ENCODE assay signal across 7 cellular contexts in the genomic region with DNA sequence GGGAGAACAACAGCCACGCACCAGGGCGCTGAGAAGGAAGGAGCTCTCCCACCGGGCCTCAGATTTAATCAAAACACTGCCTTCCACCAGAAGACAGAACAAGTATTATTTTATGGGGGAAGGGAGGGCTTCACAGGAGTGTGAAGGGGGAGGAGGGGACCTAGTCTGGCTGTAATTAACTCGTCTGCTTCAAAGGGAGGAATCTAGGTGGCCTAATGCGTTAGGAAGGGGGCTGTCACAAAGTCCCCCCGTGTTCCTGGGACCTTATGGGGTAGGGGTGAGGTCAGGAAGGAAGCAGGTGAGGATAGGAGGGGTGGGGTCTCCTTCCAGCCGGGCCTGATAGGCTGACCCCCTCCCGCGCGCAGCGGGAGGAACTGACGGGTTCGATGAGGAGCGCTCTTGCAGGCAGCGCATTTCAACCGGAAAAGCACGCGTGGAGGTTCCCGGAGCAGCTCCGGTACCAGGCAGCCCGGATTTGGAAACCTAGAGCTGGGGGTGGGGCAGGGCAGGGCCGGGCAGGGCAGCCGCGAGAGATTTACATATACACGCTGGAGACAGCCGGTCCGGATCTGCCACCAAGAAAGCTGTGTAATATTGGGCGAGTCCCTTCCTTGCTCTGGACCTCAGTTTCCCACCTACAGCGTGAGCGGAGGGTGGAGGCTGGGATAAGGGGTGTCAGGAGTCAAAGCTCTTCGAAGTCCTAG. TPM values are rescaled to one million over a fixed set of nuclear protein-coding genes. Genes with fewer than 3 reads are reported as not detected.
A peak's percentile ranks its signal among the peaks of the same experiment; 100 is the strongest.
DNase-seq lines count a peak whose midpoint lies in the region; ATAC-seq and TF ChIP-seq lines count a peak whose summit lies in the region.

No MANE protein-coding gene starts in this region.

- H3K27ac Mint-ChIP-seq in effector memory CD8-positive, alpha-beta T cell: no peak overlapping the region
- H3K27ac Mint-ChIP-seq in mesothelial cell of epicardium: peak overlapping the region; percentile 96

- H3K9me3 Mint-ChIP-seq in effector memory CD8-positive, alpha-beta T cell: no peaks in the 10 kb centered on the region
- H3K9me3 Mint-ChIP-seq in mesothelial cell of epicardium: no peaks in the 10 kb centered on the region

- H3K27me3 Mint-ChIP-seq in effector memory CD8-positive, alpha-beta T cell: peaks cover 20 to 32% of the 10 kb centered on the region in 2 donors
- H3K27me3 Mint-ChIP-seq in mesothelial cell of epicardium (ENCODE audit: low read depth): no peaks in the 10 kb centered on the region

- H3K27ac ChIP-seq in thoracic aorta: peak overlapping the region; percentile 88 to 92

- DNase-seq in HFF-Myc (ENCODE audit: extremely low read depth, low read depth): no peak
- peak; percentile 46 for DNase-seq in UCSD-AML1 (lab: John Stamatoyannopoulos, UW; ENCODE audit: unreplicated experiment)
- no peak for DNase-seq in effector memory CD8-positive, alpha-beta T cell
- no peak for DNase-seq in mesothelial cell of epicardium (ENCODE audit: low spot score in 2 of 2, unreplicated experiment in 2 of 2)
- DNase-seq in thoracic aorta (ENCODE audit: low spot score): peak; percentile 27
- DNase-seq in AG08396 (ENCODE audit: low spot score): no peak
- DNase-seq in foreskin melanocyte: no peak

- peak overlapping the region; percentile 85 to 90 for H3K4me3 Mint-ChIP-seq in effector memory CD8-positive, alpha-beta T cell
- H3K4me3 Mint-ChIP-seq in mesothelial cell of epicardium: peak overlapping the region; percentile 92

- no peak for TF ChIP-seq CTCF in HFF-Myc (IDR thresholded peaks at IDR 0.05; ENCODE audit: low read depth, low read length, missing control alignments)
- no peak for TF ChIP-seq CTCF in mesothelial cell of epicardium (IDR thresholded peaks at IDR 0.05; ENCODE audit: unreplicated experiment)
- no peak for TF ChIP-seq CTCF in thoracic aorta (IDR thresholded peaks at IDR 0.05)

- H3K4me3 ChIP-seq in HFF-Myc (replicated peaks; ENCODE audit: low read depth, low read length): peak overlapping the region; percentile 68
- H3K4me3 ChIP-seq in thoracic aorta: peak overlapping the region; percentile 88

- H3K36me3 Mint-ChIP-seq in effector memory CD8-positive, alpha-beta T cell (ENCODE audit: insufficient read depth): peaks cover 8% of the 10 kb centered on the region
- no peaks in the 10 kb centered on the region for H3K36me3 Mint-ChIP-seq in mesothelial cell of epicardium

- H3K9me3 ChIP-seq in thoracic aorta: no peaks in the 10 kb centered on the region

- H3K27me3 ChIP-seq in thoracic aorta (replicated peaks; ENCODE audit: insufficient read depth): no peaks in the 10 kb centered on the region

- peaks cover 13 to 25% of the 10 kb centered on the region in 2 donors for H3K4me1 Mint-ChIP-seq in effector memory CD8-positive, alpha-beta T cell (ENCODE audit: low read depth in 2 of 2)
- H3K4me1 Mint-ChIP-seq in mesothelial cell of epicardium: peaks cover 70% of the 10 kb centered on the region

- peaks cover 14 to 45% of the 10 kb centered on the region in 2 donors for H3K4me1 ChIP-seq in thoracic aorta (ENCODE audit: control insufficient read depth in 1 of 2, low read depth in 2 of 2)

- ATAC-seq in effector memory CD8-positive, alpha-beta T cell (replicated peaks): no peak
- peak; percentile 8 for ATAC-seq in thoracic aorta (ENCODE audit: insufficient number of reproducible peaks, low FRiP score, low read depth)

- H3K36me3 ChIP-seq in thoracic aorta: no peaks in the 10 kb centered on the region

RNA-seq across cellular contexts. Expression of a gene that starts 2.0 kb away (rescaled TPM):
- total RNA-seq in mesothelial cell of epicardium (33.7 to 35.5 TPM (median 35.4 TPM) in 3 replicates), thoracic aorta (10 to 100 TPM; 41.7 to 57.9 TPM)

Comparison
In these comparisons a context has a peak if more than half of its experiments do, and no peak if none do; other contexts are left out.
1. DNase-seq: peak in UCSD-AML1 (single experiment) and thoracic aorta (single experiment); none in HFF-Myc (single experiment), effector memory CD8-positive, alpha-beta T cell (0 of 3), mesothelial cell of epicardium (0 of 2), AG08396 (single experiment) and foreskin melanocyte (single experiment).